In the genomic region with DNA sequence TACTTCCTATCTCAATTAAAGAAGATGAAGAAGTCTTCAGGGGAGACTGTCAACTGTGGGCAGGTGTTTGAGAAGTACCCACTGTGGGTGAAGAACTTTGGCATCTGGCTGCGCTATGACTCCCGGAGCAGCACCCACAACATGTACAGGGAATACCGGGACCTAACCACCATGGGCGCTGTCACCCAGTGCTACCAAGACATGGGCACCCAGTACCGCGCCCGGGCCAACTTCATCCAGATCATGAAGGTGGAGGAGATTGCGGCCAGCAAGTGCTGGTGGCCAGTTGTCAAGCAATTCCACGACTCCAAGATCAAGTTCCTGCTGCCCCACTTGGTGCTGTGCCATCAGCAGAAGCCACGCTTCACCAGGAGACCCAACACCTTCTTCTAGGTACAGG, we compare ENCODE assay signal across 1 cellular context.
TF ChIP-seq lines count a peak whose summit lies in the region.

No MANE protein-coding gene starts in this region.

TF ChIP-seq in SK-N-SH treated with all-trans-retinoic acid at 6 μM for 48 hours, 23 proteins besides CTCF, POLR2A, EP300 and RAD21 (continued from another document):
- TF ChIP-seq, protein P1, sequence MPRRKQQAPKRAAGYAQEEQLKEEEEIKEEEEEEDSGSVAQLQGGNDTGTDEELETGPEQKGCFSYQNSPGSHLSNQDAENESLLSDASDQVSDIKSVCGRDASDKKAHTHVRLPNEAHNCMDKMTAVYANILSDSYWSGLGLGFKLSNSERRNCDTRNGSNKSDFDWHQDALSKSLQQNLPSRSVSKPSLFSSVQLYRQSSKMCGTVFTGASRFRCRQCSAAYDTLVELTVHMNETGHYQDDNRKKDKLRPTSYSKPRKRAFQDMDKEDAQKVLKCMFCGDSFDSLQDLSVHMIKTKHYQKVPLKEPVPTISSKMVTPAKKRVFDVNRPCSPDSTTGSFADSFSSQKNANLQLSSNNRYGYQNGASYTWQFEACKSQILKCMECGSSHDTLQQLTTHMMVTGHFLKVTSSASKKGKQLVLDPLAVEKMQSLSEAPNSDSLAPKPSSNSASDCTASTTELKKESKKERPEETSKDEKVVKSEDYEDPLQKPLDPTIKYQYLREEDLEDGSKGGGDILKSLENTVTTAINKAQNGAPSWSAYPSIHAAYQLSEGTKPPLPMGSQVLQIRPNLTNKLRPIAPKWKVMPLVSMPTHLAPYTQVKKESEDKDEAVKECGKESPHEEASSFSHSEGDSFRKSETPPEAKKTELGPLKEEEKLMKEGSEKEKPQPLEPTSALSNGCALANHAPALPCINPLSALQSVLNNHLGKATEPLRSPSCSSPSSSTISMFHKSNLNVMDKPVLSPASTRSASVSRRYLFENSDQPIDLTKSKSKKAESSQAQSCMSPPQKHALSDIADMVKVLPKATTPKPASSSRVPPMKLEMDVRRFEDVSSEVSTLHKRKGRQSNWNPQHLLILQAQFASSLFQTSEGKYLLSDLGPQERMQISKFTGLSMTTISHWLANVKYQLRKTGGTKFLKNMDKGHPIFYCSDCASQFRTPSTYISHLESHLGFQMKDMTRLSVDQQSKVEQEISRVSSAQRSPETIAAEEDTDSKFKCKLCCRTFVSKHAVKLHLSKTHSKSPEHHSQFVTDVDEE (CRISPR knock-in tag; IDR thresholded peaks at IDR 0.05) = no peak
- TF ChIP-seq ZC3H10 (CRISPR knock-in tag; IDR thresholded peaks at IDR 0.05) = no peak
- TF ChIP-seq, protein P2, sequence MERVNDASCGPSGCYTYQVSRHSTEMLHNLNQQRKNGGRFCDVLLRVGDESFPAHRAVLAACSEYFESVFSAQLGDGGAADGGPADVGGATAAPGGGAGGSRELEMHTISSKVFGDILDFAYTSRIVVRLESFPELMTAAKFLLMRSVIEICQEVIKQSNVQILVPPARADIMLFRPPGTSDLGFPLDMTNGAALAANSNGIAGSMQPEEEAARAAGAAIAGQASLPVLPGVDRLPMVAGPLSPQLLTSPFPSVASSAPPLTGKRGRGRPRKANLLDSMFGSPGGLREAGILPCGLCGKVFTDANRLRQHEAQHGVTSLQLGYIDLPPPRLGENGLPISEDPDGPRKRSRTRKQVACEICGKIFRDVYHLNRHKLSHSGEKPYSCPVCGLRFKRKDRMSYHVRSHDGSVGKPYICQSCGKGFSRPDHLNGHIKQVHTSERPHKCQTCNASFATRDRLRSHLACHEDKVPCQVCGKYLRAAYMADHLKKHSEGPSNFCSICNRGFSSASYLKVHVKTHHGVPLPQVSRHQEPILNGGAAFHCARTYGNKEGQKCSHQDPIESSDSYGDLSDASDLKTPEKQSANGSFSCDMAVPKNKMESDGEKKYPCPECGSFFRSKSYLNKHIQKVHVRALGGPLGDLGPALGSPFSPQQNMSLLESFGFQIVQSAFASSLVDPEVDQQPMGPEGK (CRISPR knock-in tag; IDR thresholded peaks at IDR 0.05; ENCODE audit: borderline replicate concordance) = no peak
